Comparison of ENCODE assay signal across 8 cellular contexts in genomic region chr1:93078935-93079654, GRCh38. TPM values are rescaled to one million over a fixed set of nuclear protein-coding genes. Genes with fewer than 3 reads are reported as not detected.
DNase-seq lines count a peak whose midpoint lies in the region; ATAC-seq and TF ChIP-seq lines count a peak whose summit lies in the region.

Gene MTF2 (plus strand): TSS chr1:93079283. CDS start chr1:93079527, 244 bp downstream.

- H3K9ac ChIP-seq in KMS-11 (peak within 1 kb of the TSS; percentile 79), mucosa of stomach (ENCODE audit: low read length) (peak within 1 kb of the TSS; percentile 98)

- H3K27ac Mint-ChIP-seq in activated T-cell treated with anti-CD3 and anti-CD28 coated beads, Interleukin-2, amount 50 U/mL, for 24 hours: peak within 1 kb of the TSS; percentile 93

- H4K20me1 ChIP-seq in KMS-11 (ENCODE audit: insufficient read depth): no peaks in the 10 kb centered on the region

- H3K27me3 ChIP-seq in KMS-11 (ENCODE audit: insufficient read depth, low read depth): no peaks in the 10 kb centered on the region
- no peaks in the 10 kb centered on the region for H3K27me3 ChIP-seq in Panc1 (ENCODE audit: control insufficient read depth, insufficient read depth, low read length)
- H3K27me3 ChIP-seq in esophagus (ENCODE audit: control insufficient read depth in 1 of 2, insufficient read depth in 2 of 2, low read length in 2 of 2): no peaks in the 10 kb centered on the region
- H3K27me3 ChIP-seq in mucosa of stomach (ENCODE audit: control insufficient read depth, insufficient read depth, low read length): no peaks in the 10 kb centered on the region

- peak within 1 kb of the TSS; percentile 64 for H3K27ac ChIP-seq in KMS-11
- peak within 1 kb of the TSS; percentile 97 for H3K27ac ChIP-seq in Panc1 (ENCODE audit: low read length)
- peak within 1 kb of the TSS; percentile 78 to 93 for H3K27ac ChIP-seq in esophagus (ENCODE audit: low read depth in 2 of 2, low read length in 1 of 2)

- peak within 1 kb of the TSS; percentile 92 for H3K4me3 Mint-ChIP-seq in activated T-cell treated with anti-CD3 and anti-CD28 coated beads, Interleukin-2, amount 50 U/mL, for 24 hours

- TSS peak; percentile 77 for BruUV-seq in Panc1 (replicated peaks; lab: Mats Ljungman, UMichigan)

- no peaks in the 10 kb centered on the region for H3K9me3 Mint-ChIP-seq in activated T-cell treated with anti-CD3 and anti-CD28 coated beads, Interleukin-2, amount 50 U/mL, for 24 hours

- peaks cover 41% of the 10 kb centered on the region for H3K36me3 Mint-ChIP-seq in activated T-cell treated with anti-CD3 and anti-CD28 coated beads, Interleukin-2, amount 50 U/mL, for 24 hours (ENCODE audit: low read depth)

- H3K27me3 Mint-ChIP-seq in activated T-cell treated with anti-CD3 and anti-CD28 coated beads, Interleukin-2, amount 50 U/mL, for 24 hours: no peaks in the 10 kb centered on the region

- in situ Hi-C loops in Panc1 (cut with HindIII; ENCODE audit: low pct_unique_long_range_greater_than_20kb, low sequenced_read_pairs): no loop called here

- H2AFZ ChIP-seq in KMS-11 (ENCODE audit: low read depth): peak within 1 kb of the TSS; percentile 89

- intact Hi-C loops in Panc1 (cut with micrococcal nuclease; ENCODE audit: unreplicated experiment): no loop called here

- CTCF ChIA-PET in Panc1 (lab: Charles Lee): interaction anchor here (0.6 kb wide), 1 partner anchor 226 kb away, joined by 4 read pairs; no protein-coding TSS in a partner anchor

- peak within 1 kb of the TSS; percentile 98 for H3K4me2 ChIP-seq in KMS-11

- WGBS in esophagus, 2 donors: 0% methylated on average over 51 of the region's 51 CpGs

- DNase-seq in DMS79 (lab: John Stamatoyannopoulos, UW) (peak; percentile 88), Panc1 (ENCODE audit: low read depth, low spot score) (peak; percentile 73)
- peak; percentile 97 for DNase-seq in activated T-cell treated with anti-CD3 and anti-CD28 coated beads, Interleukin-2, amount 50 U/mL, for 24 hours
- peak; percentile 97 for DNase-seq in stimulated activated CD8-positive, alpha-beta memory T cell treated with anti-CD3 and anti-CD28 coated beads, Interleukin-4, amount 100 ng/mL, for 48 hours

- POLR2A ChIA-PET in Panc1 (lab: Charles Lee): interaction anchor here (0.6 kb wide), 3 partner anchors 257 to 592 kb away, joined by 3 to 12 read pairs (median 10); no protein-coding TSS in a partner anchor

- no peak for TF ChIP-seq CTCF in KMS-11 (conservative IDR thresholded peaks at IDR 0.05; ENCODE audit: low read depth, low read length)
- TF ChIP-seq CTCF in Panc1 (IDR thresholded peaks at IDR 0.05): no peak

- peaks cover 43% of the 10 kb centered on the region for H3K4me1 Mint-ChIP-seq in activated T-cell treated with anti-CD3 and anti-CD28 coated beads, Interleukin-2, amount 50 U/mL, for 24 hours (ENCODE audit: low read depth)

- H3K4me3 ChIP-seq in KMS-11 (IDR thresholded peaks at IDR 0.05; ENCODE audit: insufficient read depth, low read depth, low read length): peak within 1 kb of the TSS; percentile 62
- peak within 1 kb of the TSS; percentile 81 to 99 for H3K4me3 ChIP-seq in Panc1 (ENCODE audit: low read depth in 2 of 2, low read length in 2 of 2)
- peak within 1 kb of the TSS; percentile 86 to 99 for H3K4me3 ChIP-seq in esophagus (ENCODE audit: low read depth in 1 of 2, low read length in 2 of 2)
- H3K4me3 ChIP-seq in mucosa of stomach (ENCODE audit: low read length): peak within 1 kb of the TSS; percentile 99

- H3K4me1 ChIP-seq in KMS-11 (ENCODE audit: low read depth, poor library complexity, severe bottlenecking) (peaks cover 41% of the 10 kb centered on the region), Panc1 (ENCODE audit: control insufficient read depth, insufficient read depth, low read length) (peaks cover 4% of the 10 kb centered on the region), esophagus (ENCODE audit: control insufficient read depth in 2 of 2, insufficient read depth in 2 of 2, low read length in 1 of 2) (no peaks in the 10 kb centered on the region), mucosa of stomach (ENCODE audit: control insufficient read depth, insufficient read depth, low read length) (peaks cover 13% of the 10 kb centered on the region)

- no peaks in the 10 kb centered on the region for H3K36me3 ChIP-seq in KMS-11 (ENCODE audit: insufficient read depth)
- H3K36me3 ChIP-seq in Panc1 (ENCODE audit: control insufficient read depth, insufficient read depth, low read length): peaks cover 7% of the 10 kb centered on the region
- H3K36me3 ChIP-seq in esophagus (ENCODE audit: control insufficient read depth in 2 of 2, insufficient read depth in 2 of 2, low read length in 1 of 2): no peaks in the 10 kb centered on the region
- H3K36me3 ChIP-seq in mucosa of stomach (ENCODE audit: control insufficient read depth, insufficient read depth, low read length): no peaks in the 10 kb centered on the region

- H3K9me3 ChIP-seq in Panc1 (ENCODE audit: control insufficient read depth, insufficient read depth, low read depth, low read length) (no peaks in the 10 kb centered on the region; the same call in 1 of the 2 replicates), esophagus (ENCODE audit: control insufficient read depth in 2 of 2, insufficient read depth in 1 of 2, low read depth in 1 of 2, low read length in 1 of 2) (no peaks in the 10 kb centered on the region), mucosa of stomach (ENCODE audit: control insufficient read depth, low read length) (no peaks in the 10 kb centered on the region)

- ATAC-seq in GM21737 (IDR thresholded peaks at IDR 0.05; ENCODE audit: unreplicated experiment) (peak; percentile 77), Panc1 (peak; percentile 94)

- peaks cover 50% of the 10 kb centered on the region for H3K79me2 ChIP-seq in KMS-11 (ENCODE audit: insufficient read depth, low read depth)

RNA-seq across cellular contexts. Expression of gene MTF2, which starts in this region (rescaled TPM):
- 24.8 TPM for total RNA-seq in Panc1 (2021; ENCODE audit: unreplicated experiment)
- polyA plus RNA-seq in Panc1 (2012; ENCODE audit: insufficient read length): 7.5 TPM
- polyA plus RNA-seq in esophagus: 1 to 10 TPM; 4.7 to 7.8 TPM

Comparison
In these comparisons a context has a peak if more than half of its experiments do, and no peak if none do; other contexts are left out.
1. Peak in every context shown above with its lines: DNase-seq, ATAC-seq, H3K4me3 ChIP-seq and H3K27ac ChIP-seq.